In the genomic region with DNA sequence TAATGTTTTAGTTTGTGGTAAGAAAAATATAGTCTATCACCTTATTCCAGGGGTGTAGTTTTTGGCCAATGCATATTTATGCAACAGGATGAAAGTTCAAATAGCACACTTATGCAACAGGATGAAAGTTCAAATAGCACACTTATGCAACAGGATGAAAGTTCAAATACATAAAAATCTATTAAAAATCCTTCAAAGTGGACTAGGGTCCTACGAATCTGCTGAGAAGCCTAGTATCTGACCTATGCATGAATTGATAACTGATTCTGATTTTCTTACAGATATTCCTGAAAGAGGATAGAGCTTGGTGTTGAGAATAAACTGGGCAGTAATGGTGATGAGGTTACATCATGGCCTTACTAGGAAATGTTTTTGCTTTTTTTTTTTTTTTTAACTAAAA, we compare ENCODE assay signal across 21 cellular contexts. TPM values are rescaled to one million over a fixed set of nuclear protein-coding genes. Genes with fewer than 3 reads are reported as not detected.
DNase-seq lines count a peak whose midpoint lies in the region; TF ChIP-seq lines count a peak whose summit lies in the region.
"Had no signal": no experiment of that assay in that cellular context is flagged by ENCODE, and none has a peak within 500 bp of the region (broad histone marks: within the 10 kb centered on the region; RNA-seq: fewer than 3 reads in every experiment).

No MANE protein-coding gene starts in this region.

- peaks cover 8% of the 10 kb centered on the region for H3K36me3 Mint-ChIP-seq in Caco-2 (ENCODE audit: insufficient read depth, unreplicated experiment)

- H3K36me3 ChIP-seq in Caco-2 (ENCODE audit: control insufficient read depth, insufficient read depth, low read length) (no peaks in the 10 kb centered on the region), duodenal mucosa (ENCODE audit: control insufficient read depth in 1 of 2, insufficient read depth in 2 of 2, low read length in 2 of 2) (peaks cover 0 to 4% of the 10 kb centered on the region in 2 donors), neutrophil (peaks cover 1% of the 10 kb centered on the region)
- H3K36me3 ChIP-seq: cardiac muscle cell, uterus had no signal

- no peaks in the 10 kb centered on the region for H3K27me3 ChIP-seq in Caco-2 (replicated peaks; ENCODE audit: control insufficient read depth, insufficient read depth, low read length)
- no peaks in the 10 kb centered on the region for H3K27me3 ChIP-seq in duodenal mucosa (ENCODE audit: control insufficient read depth in 1 of 2, insufficient read depth in 2 of 2, low read length in 2 of 2)
- H3K27me3 ChIP-seq in neutrophil = no peaks in the 10 kb centered on the region
- H3K27me3 ChIP-seq: cardiac muscle cell, uterus had no signal

- POLR2A ChIA-PET in Caco-2 (lab: Charles Lee) = interaction anchor here (0.7 kb wide), 1 partner anchor 16 kb away, joined by 9 read pairs; no protein-coding TSS in a partner anchor

- no peak for TF ChIP-seq CTCF in Caco-2 (IDR thresholded peaks at IDR 0.05; ENCODE audit: insufficient read depth in 1 of 2, low read depth in 1 of 2, low read length in 1 of 2, severe bottlenecking in 1 of 2, unreplicated experiment in 1 of 2)
- TF ChIP-seq CTCF in neutrophil (IDR thresholded peaks at IDR 0.05) = no peak

- TSS peak; percentile 2 for BruUV-seq in Caco-2 (replicated peaks; lab: Mats Ljungman, UMichigan)

- H3K4me1 Mint-ChIP-seq in Caco-2 (ENCODE audit: low read depth, unreplicated experiment) = peaks cover 15% of the 10 kb centered on the region

- intact Hi-C loops in Caco-2 (cut with micrococcal nuclease; ENCODE audit: unreplicated experiment) = loop anchor here (1.0 kb wide), 1 partner anchor 46 kb away; no protein-coding TSS in a partner anchor

- no peak overlapping the region for H3K9ac ChIP-seq in duodenal mucosa (ENCODE audit: low read depth in 1 of 2, low read length in 2 of 2)

- H3K27me3 Mint-ChIP-seq in Caco-2 (ENCODE audit: insufficient read depth, unreplicated experiment) = no peaks in the 10 kb centered on the region
- H3K27me3 Mint-ChIP-seq: activated T-cell treated with anti-CD3 and anti-CD28 coated beads, Interleukin-2, amount 50 U/mL, for 24 hours; naive thymus-derived CD4-positive, alpha-beta T cell; T-cell had no signal

- no peak overlapping the region for H3K4me3 Mint-ChIP-seq in Caco-2 (ENCODE audit: unreplicated experiment)
- H3K4me3 Mint-ChIP-seq: activated CD8-positive, alpha-beta T cell treated with anti-CD3 and anti-CD28 coated beads, Interleukin-2, amount 10 ng/mL, durations not matched to agents 7 days and 5 days; activated T-cell treated with anti-CD3 and anti-CD28 coated beads, Interleukin-2, amount 50 U/mL, for 24 hours; T-cell had no signal

- CTCF ChIA-PET in Caco-2 (lab: Charles Lee) = no interaction called here

- H3K9me3 ChIP-seq in Caco-2 = no peaks in the 10 kb centered on the region
- H3K9me3 ChIP-seq in duodenal mucosa (ENCODE audit: control insufficient read depth in 1 of 2, low read length in 2 of 2) = no peaks in the 10 kb centered on the region
- H3K9me3 ChIP-seq in neutrophil = no peaks in the 10 kb centered on the region
- H3K9me3 ChIP-seq: uterus had no signal

- H3K27ac Mint-ChIP-seq in Caco-2 (ENCODE audit: unreplicated experiment) = no peak overlapping the region
- H3K27ac Mint-ChIP-seq: activated CD8-positive, alpha-beta T cell treated with anti-CD3 and anti-CD28 coated beads, Interleukin-2, amount 10 ng/mL, durations not matched to agents 7 days and 5 days; activated T-cell treated with anti-CD3 and anti-CD28 coated beads, Interleukin-2, amount 50 U/mL, for 24 hours had no signal

- H3K27ac ChIP-seq in duodenal mucosa (ENCODE audit: low read depth, low read length) (peak overlapping the region; percentile 56), neutrophil (peak overlapping the region; percentile 55)
- H3K27ac ChIP-seq: cardiac muscle cell, uterus had no signal

- peaks cover 27% of the 10 kb centered on the region for H3K4me1 ChIP-seq in Caco-2
- H3K4me1 ChIP-seq in duodenal mucosa (ENCODE audit: control insufficient read depth in 1 of 2, insufficient read depth in 2 of 2, low read length in 2 of 2) = peaks cover 6 to 30% of the 10 kb centered on the region in 2 donors
- peaks cover 55 to 68% of the 10 kb centered on the region in 2 experiments for H3K4me1 ChIP-seq in neutrophil (ENCODE audit: control insufficient read depth in 1 of 2, insufficient read depth in 1 of 2, low read depth in 1 of 2, low read length in 1 of 2)

- DNase-seq in Caco-2 = peak in 1 of 2 experiments; percentile 31
- DNase-seq in NCI-H460 (ENCODE audit: extremely low read depth, low read depth) = peak; percentile 11
- no peak for DNase-seq in activated CD8-positive, alpha-beta memory T cell treated with anti-CD3 and anti-CD28 coated beads, Interleukin-2, amount 50 U/mL, for 4 hours
- no peak for DNase-seq in activated T-cell treated with anti-CD3 and anti-CD28 coated beads, Interleukin-2, amount 50 U/mL, for 48 hours
- no peak for DNase-seq in nucleus accumbens (lab: John Stamatoyannopoulos, UW)
- DNase-seq: activated CD4-positive, alpha-beta T cell treated with anti-CD3 and anti-CD28 coated beads for 1 hour; activated CD8-positive, alpha-beta T cell treated with anti-CD3 and anti-CD28 coated beads, Interleukin-2, amount 10 ng/mL, durations not matched to agents 7 days and 5 days; activated naive CD4-positive, alpha-beta T cell; activated T-cell treated with anti-CD3 and anti-CD28 coated beads, Interleukin-2, amount 50 U/mL, for 24 hours; head of caudate nucleus; left cardiac atrium; naive thymus-derived CD4-positive, alpha-beta T cell; NCI-H1417; NCI-H2107; NCI-H524 treated with DMSO at 0.1 percent for 48 hours; posterior cingulate gyrus; T-cell; uterus had no signal

- H3K9me3 Mint-ChIP-seq in Caco-2 (ENCODE audit: unreplicated experiment) = no peaks in the 10 kb centered on the region
- H3K9me3 Mint-ChIP-seq: activated T-cell treated with anti-CD3 and anti-CD28 coated beads, Interleukin-2, amount 50 U/mL, for 24 hours; naive thymus-derived CD4-positive, alpha-beta T cell; T-cell had no signal

- H3K4me3 ChIP-seq in Caco-2 (ENCODE audit: low read depth, low read length) (no peak overlapping the region), duodenal mucosa (ENCODE audit: low read depth in 1 of 2, low read length in 2 of 2) (no peak overlapping the region), neutrophil (ENCODE audit: low read depth in 1 of 2, low read length in 1 of 2) (peak overlapping the region in 1 of 2 experiments; percentile 1)
- H3K4me3 ChIP-seq: cardiac muscle cell, uterus had no signal

RNA-seq across cellular contexts. Expression of a gene that starts 2.8 kb away (rescaled TPM):
- total RNA-seq in Caco-2 (2022) = 29.1 and 42.0 TPM in 2 replicates
- 36.2 and 50.9 TPM in 2 replicates for total RNA-seq in NCI-H460 (2014; rRNA removed; shearing (Covaris generic))
- 23.2 and 26.3 TPM in 2 replicates for polyA plus RNA-seq in NCI-H460 (2014; cell fraction: nucleus; rRNA removed)

RNA-seq across cellular contexts. Expression of a gene that starts 2.9 kb away (rescaled TPM):
- total RNA-seq in Caco-2 (2022) = 1.1 and 1.3 TPM in 2 replicates
- 0.17 and 0.38 TPM in 2 replicates for total RNA-seq in NCI-H460 (2014; rRNA removed; shearing (Covaris generic))
- 0.33 TPM in 1 of 2 replicates, not detected in the other for polyA plus RNA-seq in NCI-H460 (2014; cell fraction: nucleus; rRNA removed)

RNA-seq across cellular contexts. Expression of a gene that starts 30.4 kb away (rescaled TPM):
- total RNA-seq in Caco-2 (2022) = 319 and 333 TPM in 2 replicates
- total RNA-seq in NCI-H460 (2014; rRNA removed; shearing (Covaris generic)) = 284 and 301 TPM in 2 replicates
- 196 and 240 TPM in 2 replicates for polyA plus RNA-seq in NCI-H460 (2014; cell fraction: nucleus; rRNA removed)
